In genomic region chr12:65113621-65114035, GRCh38 we compare ENCODE assay signal across 1 cellular context.
TF ChIP-seq lines count a peak whose summit lies in the region.

No MANE protein-coding gene starts in this region.

TF ChIP-seq in GM12878, 131 proteins besides CTCF, POLR2A, EP300 and RAD21:
- TF ChIP-seq KAT2A (conservative IDR thresholded peaks at IDR 0.05; ENCODE audit: control insufficient read depth, low read depth, low read length) (no peak), DPF2 (IDR thresholded peaks at IDR 0.05) (no peak)
